In the genomic region with DNA sequence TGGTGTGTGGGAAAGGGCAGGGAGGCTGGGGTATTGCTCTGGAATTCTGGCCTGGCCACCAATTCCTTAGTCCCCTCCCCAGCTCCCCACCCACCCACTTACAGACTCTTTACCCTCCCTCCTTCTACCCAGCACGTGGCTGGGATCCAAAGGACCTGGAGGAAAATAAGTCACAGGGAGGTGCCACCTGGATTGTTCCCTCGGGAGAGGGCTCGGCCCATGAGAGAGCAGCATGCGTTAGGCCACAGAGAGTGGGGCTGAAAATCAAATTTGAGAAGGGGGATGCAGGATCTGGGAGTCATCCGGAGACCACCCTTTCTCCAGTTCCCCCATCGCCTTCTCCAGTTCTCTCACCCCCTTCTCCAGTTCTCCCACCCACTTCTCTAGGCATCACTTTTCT, we compare ENCODE assay signal across 23 cellular contexts.
"Had no signal": no experiment of that assay in that cellular context is flagged by ENCODE, and none has a peak within 500 bp of the region (broad histone marks: within the 10 kb centered on the region; RNA-seq: fewer than 3 reads in every experiment).

No MANE protein-coding gene starts in this region.

- ATAC-seq: activated naive CD4-positive, alpha-beta T cell treated with anti-CD3 and anti-CD28 coated beads, Interleukin-2, amount 50 U/mL, for 72 hours; heart left ventricle; lower lobe of right lung; natural killer cell treated with Interleukin-12 subunit alpha and Interleukin-12 subunit beta and Interleukin-15 and Interleukin-18, amount 100 ng/mL, for 72 hours; right cardiac atrium; stimulated activated naive B cell treated with anti-CD40 and anti-IgM and Interleukin-4, amounts not matched to agents 10 μg/mL and 1 μg/mL and 100 μg/mL, for 72 hours had no signal

- H3K36me3 ChIP-seq: breast epithelium, esophagus muscularis mucosa, heart left ventricle, lower lobe of right lung, suprapubic skin had no signal

- H3K9me3 ChIP-seq: breast epithelium, esophagus muscularis mucosa, heart left ventricle, lower lobe of right lung, suprapubic skin, tibial artery had no signal

- DNase-seq: activated CD4-positive, alpha-beta T cell treated with anti-CD3 and anti-CD28 coated beads for 4 hours; activated CD4-positive, alpha-beta T cell treated with anti-CD3 and anti-CD28 coated beads, Interleukin-2, amount 50 U/mL, for 4 hours; activated naive CD4-positive, alpha-beta T cell; activated T-cell treated with anti-CD3 and anti-CD28 coated beads for 4 hours; foreskin keratinocyte; heart left ventricle; hypothalamus; immature natural killer cell; kidney; lower lobe of right lung; mesenchymal stem cell; right cardiac atrium; stimulated activated CD4-positive, alpha-beta T cell treated with anti-CD3 and anti-CD28 coated beads, Interleukin-15, amount 100 ng/mL, for 24 hours; stimulated activated CD4-positive, alpha-beta T cell treated with anti-CD3 and anti-CD28 coated beads, Interleukin-2, amount 100 ng/mL, for 24 hours; stimulated activated naive B cell treated with anti-CD40 and anti-IgM and Interleukin-4, amounts not matched to agents 10 μg/mL and 1 μg/mL and 100 μg/mL, for 72 hours; T-helper 9 cell had no signal

- H3K4me1 ChIP-seq: breast epithelium, esophagus muscularis mucosa, foreskin keratinocyte, lower lobe of right lung, suprapubic skin, tibial artery had no signal

- H3K4me3 ChIP-seq: breast epithelium, esophagus muscularis mucosa, heart left ventricle, lower lobe of right lung, suprapubic skin, tibial artery had no signal

- H3K27me3 ChIP-seq: breast epithelium, esophagus muscularis mucosa, heart left ventricle, suprapubic skin, tibial artery had no signal

- H3K27ac ChIP-seq: breast epithelium, esophagus muscularis mucosa, foreskin keratinocyte, heart left ventricle, lower lobe of right lung, suprapubic skin, tibial artery, VCaP had no signal
